ENCODE assay signal across 22 cellular contexts in the genomic region with DNA sequence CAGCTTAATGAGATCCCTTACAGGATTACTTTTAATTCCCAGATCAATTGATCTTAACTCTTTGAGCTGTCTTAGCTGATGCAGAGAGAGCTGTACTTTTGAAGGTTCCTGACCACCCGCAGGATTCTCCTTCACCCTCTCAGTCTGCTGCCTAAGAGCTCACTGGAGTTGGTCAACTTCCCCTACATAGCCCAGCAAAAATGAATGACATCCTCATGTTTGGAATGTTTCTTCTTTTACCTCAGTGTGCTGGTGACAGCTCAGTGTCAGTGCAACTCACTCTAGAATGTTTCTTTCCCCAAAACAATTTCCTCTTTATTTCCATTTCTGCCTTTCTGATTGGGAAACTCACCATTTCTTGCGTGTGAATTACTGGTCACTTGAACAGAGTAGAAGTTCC. TPM values are rescaled to one million over a fixed set of nuclear protein-coding genes. Genes with fewer than 3 reads are reported as not detected.
DNase-seq lines count a peak whose midpoint lies in the region; ATAC-seq and TF ChIP-seq lines count a peak whose summit lies in the region.
"Had no signal": no experiment of that assay in that cellular context is flagged by ENCODE, and none has a peak within 500 bp of the region (broad histone marks: within the 10 kb centered on the region; RNA-seq: fewer than 3 reads in every experiment).

No MANE protein-coding gene starts in this region.

- in situ Hi-C loops in GM23248 (cut with MboI), result loop anchor here (25.0 kb wide), 2 partner anchors 358 to 883 kb away; no protein-coding TSS in a partner anchor

- H2AFZ ChIP-seq in GM23248 (no peak overlapping the region), trophoblast cell (ENCODE audit: insufficient read depth, low read length, poor library complexity) (no peak overlapping the region)

- no peak overlapping the region for H2BK120ac ChIP-seq in trophoblast cell (ENCODE audit: insufficient read depth, low read length, poor library complexity)

- H3K27me3 ChIP-seq in GM23248 (replicated peaks; ENCODE audit: insufficient read depth) (0 out of 2 replicates have a peak, but pooled peaks cover under 1% of the 10 kb centered on the region), trophoblast cell (ENCODE audit: insufficient read depth, low read length) (no peaks in the 10 kb centered on the region)
- H3K27me3 ChIP-seq: MG63 had no signal

- H3K14ac ChIP-seq in trophoblast cell (ENCODE audit: low read length), result no peak overlapping the region

- no peaks in the 10 kb centered on the region for H3F3A ChIP-seq in GM23248 (ENCODE audit: insufficient read depth)

- H2AK5ac ChIP-seq in trophoblast cell (ENCODE audit: low read length), result no peak overlapping the region

- H3K27ac ChIP-seq in GM23248, result no peak overlapping the region
- no peak overlapping the region for H3K27ac ChIP-seq in trophoblast cell (ENCODE audit: low read depth, low read length)
- H3K27ac ChIP-seq: C4-2B, HL-60 had no signal

- H3K79me1 ChIP-seq in trophoblast cell (ENCODE audit: low read length), result no peaks in the 10 kb centered on the region

- no peak overlapping the region for H2BK5ac ChIP-seq in trophoblast cell (ENCODE audit: low read depth, low read length, poor library complexity)

- no peak overlapping the region for H2BK12ac ChIP-seq in trophoblast cell (ENCODE audit: low read length)

- no peak overlapping the region for H4K91ac ChIP-seq in trophoblast cell (ENCODE audit: low read depth, low read length)

- TF ChIP-seq CTCF in choroid plexus epithelial cell (conservative IDR thresholded peaks at IDR 0.05; ENCODE audit: low read depth, low read length), result no peak

- ATAC-seq in GM18498 (IDR thresholded peaks at IDR 0.05; ENCODE audit: unreplicated experiment), result no peak
- ATAC-seq: PC-3 had no signal

- H3K18ac ChIP-seq in trophoblast cell (ENCODE audit: low read length), result no peak overlapping the region

- H3K9ac ChIP-seq in GM23248 (no peak overlapping the region), trophoblast cell (ENCODE audit: low read length) (no peak overlapping the region)

- H4K20me1 ChIP-seq in GM23248 (ENCODE audit: insufficient read depth), result no peaks in the 10 kb centered on the region

- H3K36me3 ChIP-seq in GM23248 (ENCODE audit: low read depth), result no peaks in the 10 kb centered on the region
- H3K36me3 ChIP-seq in trophoblast cell (ENCODE audit: control insufficient read depth in 1 of 2, insufficient read depth in 2 of 2, low read length in 2 of 2), result no peaks in the 10 kb centered on the region
- H3K36me3 ChIP-seq: MG63 had no signal

- H3K9me3 ChIP-seq in GM23248 (ENCODE audit: low read depth) (no peaks in the 10 kb centered on the region), trophoblast cell (ENCODE audit: insufficient read depth, low read depth, low read length) (no peaks in the 10 kb centered on the region)
- H3K9me3 ChIP-seq: MG63 had no signal

- no peak overlapping the region for H4K8ac ChIP-seq in trophoblast cell (ENCODE audit: low read depth, low read length)

- H4K12ac ChIP-seq in trophoblast cell (ENCODE audit: low read depth, low read length), result no peak overlapping the region

- H3K4me1 ChIP-seq in GM23248 (ENCODE audit: insufficient read depth) (no peaks in the 10 kb centered on the region), trophoblast cell (ENCODE audit: control insufficient read depth in 1 of 2, insufficient read depth in 2 of 2, low read length in 2 of 2) (peaks cover 0 to 4% of the 10 kb centered on the region in 2 experiments)

- no peaks in the 10 kb centered on the region for H3K79me2 ChIP-seq in GM23248 (ENCODE audit: insufficient read depth)
- no peaks in the 10 kb centered on the region for H3K79me2 ChIP-seq in trophoblast cell (ENCODE audit: control insufficient read depth, insufficient read depth, low read length, poor library complexity)

- H3K4me3 ChIP-seq in GM23248, result no peak overlapping the region
- H3K4me3 ChIP-seq in choroid plexus epithelial cell (ENCODE audit: low read depth, low read length), result no peak overlapping the region
- H3K4me3 ChIP-seq in trophoblast cell (ENCODE audit: low read depth, low read length), result no peak overlapping the region
- H3K4me3 ChIP-seq: MG63 had no signal

- no peaks in the 10 kb centered on the region for H3K9me2 ChIP-seq in GM23248 (ENCODE audit: insufficient read depth)

- H3K4ac ChIP-seq in trophoblast cell (ENCODE audit: low read depth, low read length), result no peak overlapping the region

- H3K4me2 ChIP-seq in GM23248 (ENCODE audit: unreplicated experiment) (no peak overlapping the region), trophoblast cell (ENCODE audit: low read length) (no peak overlapping the region)

- DNase-seq in GM23248, result peak; percentile 33
- DNase-seq in NCI-H82 (lab: John Stamatoyannopoulos, UW), result peak; percentile 92
- DNase-seq in choroid plexus epithelial cell (ENCODE audit: low read depth), result peak; percentile 15
- peak; percentile 70 to 90 for DNase-seq in trophoblast cell
- DNase-seq in D341Med (ENCODE audit: low spot score), result no peak
- DNase-seq in NCI-H524 (lab: John Stamatoyannopoulos, UW), result no peak
- DNase-seq: DMS79, H9, Kasumi-1, MG63, NCI-H1105, NCI-H2081, NCI-H2171 treated with DMSO at 0.1 percent for 48 hours, NCI-H446 treated with DMSO at 0.1 percent for 48 hours, NCI-H774, PC-3, RPMI8226, SHP77 treated with DMSO at 0.1 percent for 48 hours had no signal

- 66 to 78% methylated on average over 2 of the region's 2 CpGs for WGBS in GM23248 (ENCODE audit: low coverage in 1 of 2, low lambda C conversion rate in 2 of 2, missing lambda C conversion rate in 2 of 2), 2 experiments
- WGBS in trophoblast cell (ENCODE audit: extremely low coverage, insufficient coverage, insufficient read length), result no CpG with 5 or more reads among the region's 2 CpGs

- H3K23ac ChIP-seq in trophoblast cell (ENCODE audit: low read length), result no peak overlapping the region

RNA-seq across cellular contexts. Expression of gene LSMEM1, which starts 48.7 kb away (rescaled TPM):
- not detected in 2 replicates for total RNA-seq in GM23248 (2014; rRNA removed; shearing (Covaris generic))
- 0.27 and 0.39 TPM in 2 replicates for polyA plus RNA-seq in GM23248 (2016; fragmentation: Nextera tagmentation; extraction: Ambion mirVana)
- 1.5 and 1.7 TPM in 2 replicates for polyA plus RNA-seq in trophoblast cell (2013)
- total RNA-seq: G401 had no signal

Comparison
In these comparisons a context has a peak if more than half of its experiments do, and no peak if none do; other contexts are left out.
1. DNase-seq: peak in GM23248 (single experiment), NCI-H82 (single experiment), choroid plexus epithelial cell (single experiment) and trophoblast cell (2 of 2); none in D341Med (single experiment) and NCI-H524 (0 of 2).